21 cellular contexts compared by ENCODE assay signal in genomic region chr7:137789215-137789899, GRCh38. TPM values are rescaled to one million over a fixed set of nuclear protein-coding genes. Genes with fewer than 3 reads are reported as not detected.
DNase-seq lines count a peak whose midpoint lies in the region; ATAC-seq, FAIRE-seq and TF ChIP-seq lines count a peak whose summit lies in the region.
"Had no signal": no experiment of that assay in that cellular context is flagged by ENCODE, and none has a peak within 500 bp of the region (broad histone marks: within the 10 kb centered on the region; RNA-seq: fewer than 3 reads in every experiment).

No MANE protein-coding gene starts in this region.

- no peaks in the 10 kb centered on the region for H3K27me3 Mint-ChIP-seq in endodermal cell (ENCODE audit: insufficient read depth)
- H3K27me3 Mint-ChIP-seq in stimulated activated naive B cell treated with anti-CD40 and anti-IgM and Interleukin-4, amounts not matched to agents 10 μg/mL and 1 μg/mL and 100 μg/mL, for 72 hours, result peaks cover 11 to 24% of the 10 kb centered on the region in 2 donors

- H3K27me3 ChIP-seq in right cardiac atrium (ENCODE audit: control insufficient read depth, insufficient read depth) (no peaks in the 10 kb centered on the region), right atrium auricular region (no peaks in the 10 kb centered on the region), endodermal cell (ENCODE audit: control insufficient read depth, insufficient read depth, low read length, poor library complexity, severe bottlenecking) (no peaks in the 10 kb centered on the region), keratinocyte (ENCODE audit: control insufficient read depth, extremely low read depth, insufficient read depth, low read length) (no peaks in the 10 kb centered on the region)

- H3K9ac ChIP-seq in endodermal cell (ENCODE audit: extremely low read depth, low read length, poor library complexity, severe bottlenecking) (no peak overlapping the region), keratinocyte (ENCODE audit: control insufficient read depth, extremely low read depth, insufficient read depth, low read length) (no peak overlapping the region)

- H3K9me1 ChIP-seq in keratinocyte (ENCODE audit: control insufficient read depth, extremely low read depth, insufficient read depth, low read length), result no peaks in the 10 kb centered on the region

- H3K9me3 ChIP-seq in right cardiac atrium (ENCODE audit: control insufficient read depth, low read length) (no peaks in the 10 kb centered on the region), right atrium auricular region (no peaks in the 10 kb centered on the region), endodermal cell (ENCODE audit: control insufficient read depth, low read length) (no peaks in the 10 kb centered on the region), keratinocyte (ENCODE audit: control insufficient read depth, low read depth, low read length) (no peaks in the 10 kb centered on the region)
- H3K9me3 ChIP-seq: A549 had no signal

- H3K36me3 ChIP-seq in right atrium auricular region (no peaks in the 10 kb centered on the region), endodermal cell (ENCODE audit: control insufficient read depth, insufficient read depth, low read length) (no peaks in the 10 kb centered on the region), keratinocyte (ENCODE audit: control insufficient read depth in 2 of 2, extremely low read depth in 1 of 2, insufficient read depth in 2 of 2, low read length in 2 of 2) (no peaks in the 10 kb centered on the region)

- FAIRE-seq in keratinocyte (lab: Jason Lieb, UNC), result peak; percentile 36
- FAIRE-seq: A549, GM12878, GM18507 had no signal

- no peaks in the 10 kb centered on the region for H3K4me1 ChIP-seq in right cardiac atrium (ENCODE audit: control insufficient read depth, insufficient read depth, low read length)
- no peaks in the 10 kb centered on the region for H3K4me1 ChIP-seq in right atrium auricular region
- H3K4me1 ChIP-seq in endodermal cell (ENCODE audit: control insufficient read depth, insufficient read depth, low read length), result no peaks in the 10 kb centered on the region
- H3K4me1 ChIP-seq in keratinocyte (ENCODE audit: control insufficient read depth, extremely low read depth, insufficient read depth, low read length), result no peaks in the 10 kb centered on the region
- H3K4me1 ChIP-seq: A549 had no signal

- H4K20me1 ChIP-seq in keratinocyte (ENCODE audit: control insufficient read depth, extremely low read depth, insufficient read depth, low read length), result no peaks in the 10 kb centered on the region

- WGBS in right cardiac atrium, result 44% methylated on average over 4 of the region's 4 CpGs
- 91% methylated on average over 4 of the region's 4 CpGs; no CpG with 5 or more reads in 1 of the 2 experiments for whole genome bisulfite sequencing in endodermal cell (ENCODE audit: insufficient coverage in 1 of 2, insufficient read length in 1 of 2), 2 experiments

- ATAC-seq in right cardiac atrium (peak; percentile 66 to 87), HG03159 (IDR thresholded peaks at IDR 0.05; ENCODE audit: unreplicated experiment) (no peak), HG03565 (IDR thresholded peaks at IDR 0.05; ENCODE audit: unreplicated experiment) (no peak)
- ATAC-seq in stimulated activated naive B cell treated with anti-CD40 and anti-IgM and Interleukin-4, amounts not matched to agents 10 μg/mL and 1 μg/mL and 100 μg/mL, for 72 hours (replicated peaks), result no peak
- ATAC-seq: A549, GM12878 had no signal

- dilution Hi-C loops in keratinocyte (cut with MboI; ENCODE audit: extremely low pct_ligation_motif_present, low sequenced_read_pairs), result no loop called here

- H3K79me2 ChIP-seq in keratinocyte (ENCODE audit: control insufficient read depth, insufficient read depth, low read length), result no peaks in the 10 kb centered on the region

- TF ChIP-seq CTCF in right atrium auricular region (IDR thresholded peaks at IDR 0.05), result no peak
- TF ChIP-seq CTCF in endodermal cell (conservative IDR thresholded peaks at IDR 0.05), result no peak
- TF ChIP-seq CTCF in keratinocyte (optimal IDR thresholded peaks at IDR 0.05 in 1 of 3, IDR thresholded peaks at IDR 0.05 in 1 of 3, conservative IDR thresholded peaks at IDR 0.05 in 1 of 3; ENCODE audit: extremely low read depth in 1 of 3, insufficient read depth in 2 of 3, low read length in 3 of 3), result no peak

- H3K27ac ChIP-seq in right cardiac atrium (ENCODE audit: low read length), result no peak overlapping the region
- no peak overlapping the region for H3K27ac ChIP-seq in right atrium auricular region
- H3K27ac ChIP-seq in endodermal cell (ENCODE audit: low read depth, low read length), result peak overlapping the region; percentile 58
- H3K27ac ChIP-seq in keratinocyte (ENCODE audit: control insufficient read depth, insufficient read depth, low read length), result no peak overlapping the region
- H3K27ac ChIP-seq: A549, RWPE1 had no signal

- H3K4me3 ChIP-seq in right cardiac atrium (ENCODE audit: low read length), result no peak overlapping the region
- H3K4me3 ChIP-seq in right atrium auricular region, result no peak overlapping the region
- H3K4me3 ChIP-seq in endodermal cell (ENCODE audit: low read length), result no peak overlapping the region
- no peak overlapping the region for H3K4me3 ChIP-seq in keratinocyte (ENCODE audit: control insufficient read depth in 2 of 3, extremely low read depth in 1 of 3, insufficient read depth in 2 of 3, low read depth in 1 of 3, low read length in 3 of 3)
- H3K4me3 ChIP-seq: A549, GM12878 had no signal

- no peak overlapping the region for H3K27ac Mint-ChIP-seq in endodermal cell
- no peak overlapping the region for H3K27ac Mint-ChIP-seq in stimulated activated naive B cell treated with anti-CD40 and anti-IgM and Interleukin-4, amounts not matched to agents 10 μg/mL and 1 μg/mL and 100 μg/mL, for 72 hours
- H3K27ac Mint-ChIP-seq: CD14-positive monocyte, H9 had no signal

- no peak overlapping the region for H2AFZ ChIP-seq in keratinocyte (ENCODE audit: control insufficient read depth, low read length)

- H3K4me1 Mint-ChIP-seq in endodermal cell, result no peaks in the 10 kb centered on the region
- no peaks in the 10 kb centered on the region for H3K4me1 Mint-ChIP-seq in stimulated activated naive B cell treated with anti-CD40 and anti-IgM and Interleukin-4, amounts not matched to agents 10 μg/mL and 1 μg/mL and 100 μg/mL, for 72 hours
- H3K4me1 Mint-ChIP-seq: CD14-positive monocyte had no signal

- no peaks in the 10 kb centered on the region for H3K36me3 Mint-ChIP-seq in endodermal cell (ENCODE audit: low read depth)
- peaks cover 0 to 2% of the 10 kb centered on the region in 2 donors for H3K36me3 Mint-ChIP-seq in stimulated activated naive B cell treated with anti-CD40 and anti-IgM and Interleukin-4, amounts not matched to agents 10 μg/mL and 1 μg/mL and 100 μg/mL, for 72 hours
- H3K36me3 Mint-ChIP-seq: CD14-positive monocyte had no signal

- intact Hi-C loops in right cardiac atrium (cut with DNase I), result no loop called here

- H3K4me3 Mint-ChIP-seq in endodermal cell, result no peak overlapping the region
- H3K4me3 Mint-ChIP-seq in stimulated activated naive B cell treated with anti-CD40 and anti-IgM and Interleukin-4, amounts not matched to agents 10 μg/mL and 1 μg/mL and 100 μg/mL, for 72 hours, result no peak overlapping the region
- H3K4me3 Mint-ChIP-seq: CD14-positive monocyte, H9 had no signal

- no peak overlapping the region for H3K4me2 ChIP-seq in keratinocyte (ENCODE audit: control insufficient read depth, extremely low read depth, insufficient read depth, low read depth, low read length)
- H3K4me2 ChIP-seq: A549 had no signal

- H3K9me3 Mint-ChIP-seq in endodermal cell, result peaks cover 8% of the 10 kb centered on the region
- peaks cover 5 to 6% of the 10 kb centered on the region in 2 donors for H3K9me3 Mint-ChIP-seq in stimulated activated naive B cell treated with anti-CD40 and anti-IgM and Interleukin-4, amounts not matched to agents 10 μg/mL and 1 μg/mL and 100 μg/mL, for 72 hours

- no peak for DNase-seq in right cardiac atrium
- DNase-seq in right atrium auricular region (ENCODE audit: low spot score), result no peak
- DNase-seq in endodermal cell, result no peak
- no peak for DNase-seq in keratinocyte (ENCODE audit: low read depth, low spot score)
- DNase-seq in stimulated activated naive B cell treated with anti-CD40 and anti-IgM and Interleukin-4, amounts not matched to agents 10 μg/mL and 1 μg/mL and 100 μg/mL, for 72 hours, result no peak
- DNase-seq in cerebellar nuclear complex (lab: John Stamatoyannopoulos, UW), result no peak
- DNase-seq: COR-L47; H9; Karpas-422; NCI-H1417 treated with DMSO at 0.1 percent for 48 hours; NCI-H2029; NCI-H524; NK-92 treated with Interleukin-12 subunit alpha and Interleukin-12 subunit beta, amount 100 ng/mL, for 24 hours; OCI-M1 had no signal

RNA-seq across cellular contexts. Expression of gene DGKI, which starts 57.4 kb away (rescaled TPM):
- total RNA-seq in right cardiac atrium (10 to 100 TPM in 2 of 4 donors, 1 to 10 TPM in 2; 7.6 to 14.9 (median 9.0) TPM), right atrium auricular region (1 to 10 TPM; 4.4 to 5.9 TPM), endodermal cell (under 1 TPM; 0.04 to 0.64 TPM)
- polyA plus RNA-seq in right cardiac atrium (2.1 TPM), keratinocyte (0.01 to 0.14 TPM in 2 of 3 replicates, not detected in the other)
- polyA plus RNA-seq in endodermal cell (2013, experiment 1 of 2), result 1.6 TPM
- 0.66 TPM for polyA plus RNA-seq in endodermal cell (2013, experiment 2 of 2)
- not detected for polyA plus RNA-seq in keratinocyte (2011; ENCODE audit: low read depth)
- 0.11 and 0.16 TPM in 2 replicates for polyA plus RNA-seq in keratinocyte (2011; cell fraction: cytosol; rRNA removed)
- polyA plus RNA-seq in keratinocyte (2011; cell fraction: nucleus; rRNA removed), result 0.44 and 0.89 TPM in 2 replicates
- polyA plus RNA-seq in keratinocyte (2012; ENCODE audit: low replicate concordance), result not detected in 2 replicates
- 0.03 TPM in 1 of 3 replicates, not detected in the others for polyA minus RNA-seq in keratinocyte
- not detected for polyA minus RNA-seq in keratinocyte (2011; cell fraction: cytosol; rRNA and poly(A)+ RNA removed)
- polyA minus RNA-seq in keratinocyte (2011; cell fraction: nucleus; rRNA and poly(A)+ RNA removed), result 0.53 and 1.2 TPM in 2 replicates
- polyA plus RNA-seq: CD14-positive monocyte had no signal

Comparison
In these comparisons a context has a peak if more than half of its experiments do, and no peak if none do; other contexts are left out.
1. ATAC-seq: peak in right cardiac atrium (2 of 2); none in HG03159 (single experiment), HG03565 (single experiment) and stimulated activated naive B cell treated with anti-CD40 and anti-IgM and Interleukin-4, amounts not matched to agents 10 μg/mL and 1 μg/mL and 100 μg/mL, for 72 hours (0 of 2).